In genomic region chr1:223102797-223103533, GRCh38 we compare ENCODE assay signal across 1 cellular context.
TF ChIP-seq lines count a peak whose summit lies in the region.

No MANE protein-coding gene starts in this region.

TF ChIP-seq in HEK293, 187 proteins besides CTCF, POLR2A, EP300 and RAD21 (continued from another document and continues in another):
- TF ChIP-seq ZNF280D (tag by site-specific recombination; IDR thresholded peaks at IDR 0.05) (no peak), ZNF366 (tag by site-specific recombination; conservative IDR thresholded peaks at IDR 0.05) (peak; percentile 79), PRDM10 (tag by site-specific recombination; IDR thresholded peaks at IDR 0.05) (peak; percentile 65), ZSCAN23 (tag by site-specific recombination; IDR thresholded peaks at IDR 0.05) (no peak), ZNF645 (tag by site-specific recombination; IDR thresholded peaks at IDR 0.05) (no peak), ZNF692 (tag by site-specific recombination; IDR thresholded peaks at IDR 0.05) (peak; percentile 98), ZNF248 (tag by site-specific recombination; IDR thresholded peaks at IDR 0.05) (no peak), ZNF146 (tag by site-specific recombination; IDR thresholded peaks at IDR 0.05) (no peak), ZNF530 (tag by site-specific recombination; IDR thresholded peaks at IDR 0.05; ENCODE audit: low read depth) (no peak), ZNF777 (tag by site-specific recombination; IDR thresholded peaks at IDR 0.05; ENCODE audit: borderline replicate concordance) (no peak), ZNF768 (tag by site-specific recombination; IDR thresholded peaks at IDR 0.05) (no peak), KLF1 (tag by site-specific recombination; IDR thresholded peaks at IDR 0.05) (no peak), ZNF558 (tag by site-specific recombination; IDR thresholded peaks at IDR 0.05) (no peak), ZNF350 (tag by site-specific recombination; IDR thresholded peaks at IDR 0.05) (no peak), ZNF610 (tag by site-specific recombination; IDR thresholded peaks at IDR 0.05; ENCODE audit: borderline replicate concordance) (no peak), ZNF391 (tag by site-specific recombination; IDR thresholded peaks at IDR 0.05; ENCODE audit: borderline replicate concordance, low read depth) (no peak), PRDM1 (tag by site-specific recombination; IDR thresholded peaks at IDR 0.05) (no peak), ZNF560 (tag by site-specific recombination; IDR thresholded peaks at IDR 0.05; ENCODE audit: borderline replicate concordance) (no peak), ZNF488 (tag by site-specific recombination; IDR thresholded peaks at IDR 0.05) (no peak), ZNF830 (tag by site-specific recombination; IDR thresholded peaks at IDR 0.05; ENCODE audit: low read depth) (no peak), SP3 (tag by site-specific recombination; IDR thresholded peaks at IDR 0.05) (no peak), ZNF514 (tag by site-specific recombination; IDR thresholded peaks at IDR 0.05) (no peak), ZNF302 (tag by site-specific recombination; IDR thresholded peaks at IDR 0.05; ENCODE audit: low read depth) (no peak), ZNF571 (tag by site-specific recombination; IDR thresholded peaks at IDR 0.05) (no peak), ZNF555 (tag by site-specific recombination; conservative IDR thresholded peaks at IDR 0.05) (no peak), ZNF561 (tag by site-specific recombination; IDR thresholded peaks at IDR 0.05; ENCODE audit: borderline replicate concordance) (no peak), ZSCAN16 (tag by site-specific recombination; IDR thresholded peaks at IDR 0.05) (no peak), ZNF354C (tag by site-specific recombination; IDR thresholded peaks at IDR 0.05; ENCODE audit: borderline replicate concordance, low read depth) (no peak), ZNF121 (tag by site-specific recombination; IDR thresholded peaks at IDR 0.05) (no peak), BCL6B (tag by site-specific recombination; IDR thresholded peaks at IDR 0.05) (no peak), ZNF10 (tag by site-specific recombination; IDR thresholded peaks at IDR 0.05) (no peak), ZNF18 (tag by site-specific recombination; IDR thresholded peaks at IDR 0.05) (no peak), SCRT2 (tag by site-specific recombination; IDR thresholded peaks at IDR 0.05) (no peak), WT1 (tag by site-specific recombination; IDR thresholded peaks at IDR 0.05) (peak; percentile 34; the same call in 1 of the 2 replicates), BCL11A (tag by site-specific recombination; IDR thresholded peaks at IDR 0.05; ENCODE audit: low read depth) (0 out of 2 replicates have a peak, but pooled peaks have one; percentile 31), ZNF416 (tag by site-specific recombination; IDR thresholded peaks at IDR 0.05) (no peak), ZBTB10 (tag by site-specific recombination; IDR thresholded peaks at IDR 0.05) (no peak), ZNF624 (tag by site-specific recombination; IDR thresholded peaks at IDR 0.05) (no peak), ZNF155 (tag by site-specific recombination; IDR thresholded peaks at IDR 0.05) (no peak), ZNF239 (tag by site-specific recombination; IDR thresholded peaks at IDR 0.05) (no peak), ZNF433 (tag by site-specific recombination; IDR thresholded peaks at IDR 0.05; ENCODE audit: low read depth) (no peak), MEIS1 (CRISPR knock-in tag; IDR thresholded peaks at IDR 0.05; ENCODE audit: borderline replicate concordance) (no peak), SETDB1 (IDR thresholded peaks at IDR 0.05; ENCODE audit: insufficient read length, low read length) (peak; percentile 28), ZNF404 (tag by site-specific recombination; IDR thresholded peaks at IDR 0.05) (no peak)
